In the genomic region with DNA sequence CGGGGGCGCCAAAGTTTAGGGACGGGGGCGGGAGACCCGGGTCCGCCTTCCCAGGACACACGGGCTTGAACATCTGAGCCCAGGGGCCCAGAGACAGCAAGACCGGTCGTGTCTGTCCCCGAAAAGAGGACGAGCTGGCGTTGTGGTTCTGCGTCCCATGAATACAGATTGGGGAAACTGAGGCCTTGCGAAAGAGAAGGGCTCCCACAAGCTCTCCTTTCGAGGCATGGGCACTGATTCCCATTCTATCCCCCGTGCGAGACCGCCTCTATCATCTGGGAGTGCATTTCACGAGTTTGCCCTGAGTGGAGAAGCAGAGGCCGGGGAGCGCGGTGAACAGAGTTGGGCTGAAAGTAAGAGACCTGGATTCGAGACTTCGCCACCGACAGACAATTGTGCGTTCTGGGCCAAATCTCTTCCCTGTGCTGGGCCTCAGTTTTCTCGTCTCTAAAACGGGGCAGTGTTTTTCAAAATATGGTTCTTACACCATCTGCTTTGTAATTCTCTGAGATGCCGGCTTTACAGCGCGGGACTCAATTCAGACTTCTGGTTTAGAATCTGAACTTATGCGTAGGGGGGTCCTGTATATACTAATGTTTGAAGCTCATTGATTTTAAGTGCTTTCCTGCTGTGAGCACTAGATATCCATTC, we compare ENCODE assay signal across 8 cellular contexts. TPM values are rescaled to one million over a fixed set of nuclear protein-coding genes. Genes with fewer than 3 reads are reported as not detected.
A peak's percentile ranks its signal among the peaks of the same experiment; 100 is the strongest.
DNase-seq lines count a peak whose midpoint lies in the region; ATAC-seq and TF ChIP-seq lines count a peak whose summit lies in the region.

No MANE protein-coding gene starts in this region.

- no peaks in the 10 kb centered on the region for H3K9me2 ChIP-seq in PC-3 (replicated peaks; ENCODE audit: low read length)

- DNase-seq in BJ (ENCODE audit: low read depth) (no peak), PC-3 (no peak), cerebellar cortex (ENCODE audit: low spot score) (peak; percentile 36), lung (ENCODE audit: low spot score) (no peak), NCI-H345 treated with DMSO at 0.1 percent for 48 hours (lab: John Stamatoyannopoulos, UW; ENCODE audit: unreplicated experiment) (no peak)

- H4K20me1 ChIP-seq in PC-3 (ENCODE audit: low read length): no peaks in the 10 kb centered on the region

- H3K4me2 ChIP-seq in PC-3 (ENCODE audit: low read length): peak overlapping the region; percentile 87

- H3K4me3 ChIP-seq in BJ (ENCODE audit: low read depth, low read length) (peak overlapping the region; percentile 62), PC-3 (ENCODE audit: low read length) (peak overlapping the region; percentile 82), lung (peak overlapping the region; percentile 86)

- H3K27ac ChIP-seq in PC-3 (ENCODE audit: low read length) (no peak overlapping the region), lung (ENCODE audit: low read depth in 1 of 2, low read length in 1 of 2) (peak overlapping the region; percentile 80 to 97), temporal lobe (ENCODE audit: low read depth, low read length) (peak overlapping the region; percentile 17)

- BruUV-seq in PC-3 (replicated peaks; lab: Mats Ljungman, UMichigan): TSS peak; percentile 67

- no peaks in the 10 kb centered on the region for H3F3A ChIP-seq in PC-3 (ENCODE audit: low read length, unreplicated experiment)

- TF ChIP-seq CTCF in BJ (IDR thresholded peaks at IDR 0.05; ENCODE audit: insufficient read depth, low read depth, low read length) (no peak), PC-3 (conservative IDR thresholded peaks at IDR 0.05; ENCODE audit: low read depth, low read length) (no peak), lung (IDR thresholded peaks at IDR 0.05; ENCODE audit: control extremely low read depth, extremely low read depth) (no peak)

- whole genome bisulfite sequencing in lung, 2 donors: 1 to 3% methylated on average over 32 of the region's 32 CpGs

- H3K79me2 ChIP-seq in PC-3 (ENCODE audit: low read length): peaks cover 29% of the 10 kb centered on the region

- intact Hi-C loops in PC-3 (cut with micrococcal nuclease): loop anchor here (5.0 kb wide), 1 partner anchor 72 kb away; no protein-coding TSS in a partner anchor

- H3K27me3 ChIP-seq in BJ (ENCODE audit: control insufficient read depth, insufficient read depth, low read length) (no peaks in the 10 kb centered on the region), PC-3 (ENCODE audit: low read length) (no peaks in the 10 kb centered on the region), lung (ENCODE audit: control insufficient read depth, insufficient read depth) (no peaks in the 10 kb centered on the region)

- H3K36me3 ChIP-seq in BJ (ENCODE audit: control insufficient read depth, insufficient read depth, low read length) (no peaks in the 10 kb centered on the region; the same call in none of the 2 replicates), PC-3 (ENCODE audit: low read depth, low read length) (no peaks in the 10 kb centered on the region), lung (ENCODE audit: control insufficient read depth in 2 of 2, insufficient read depth in 2 of 2, low read length in 2 of 2) (peaks cover 2 to 3% of the 10 kb centered on the region in 2 donors)

- H3K9ac ChIP-seq in PC-3 (ENCODE audit: low read length): peak overlapping the region; percentile 79

- H3K9me3 ChIP-seq in PC-3 (ENCODE audit: low read length): no peaks in the 10 kb centered on the region
- H3K9me3 ChIP-seq in lung (ENCODE audit: control insufficient read depth in 2 of 2, insufficient read depth in 1 of 2, low read length in 1 of 2): no peaks in the 10 kb centered on the region

- ATAC-seq in GM21825 (IDR thresholded peaks at IDR 0.05; ENCODE audit: unreplicated experiment) (peak; percentile 21), PC-3 (peak; percentile 62), lung (ENCODE audit: insufficient read depth, low FRiP score) (peak; percentile 4), HG03039 (IDR thresholded peaks at IDR 0.05; ENCODE audit: unreplicated experiment) (no peak)

- H2AFZ ChIP-seq in PC-3 (ENCODE audit: low read length): peak overlapping the region; percentile 91

- CTCF ChIA-PET in BJ (lab: Yijun Ruan, JAX) (interaction anchor here (1.4 to 5.3 kb wide), 7 partner anchors 10 to 113 kb away, joined by 3 to 29 read pairs (median 4); partner anchors contain the start of genes LIMK2 and SELENOM), PC-3 (lab: Charles Lee) (interaction anchor here (0.7 kb wide), 1 partner anchor 51 kb away, joined by 3 read pairs; the partner anchor contains the start of gene LIMK2)

- H3K4me1 ChIP-seq in PC-3 (ENCODE audit: insufficient read depth, low read length) (peaks cover 7% of the 10 kb centered on the region; the same call in 1 of the 2 replicates), lung (ENCODE audit: control insufficient read depth in 2 of 2, insufficient read depth in 2 of 2, low read length in 2 of 2) (peaks cover 6 to 13% of the 10 kb centered on the region in 2 donors)

- POLR2A ChIA-PET in BJ (lab: Charles Lee) (interaction anchor here (0.7 to 1.1 kb wide), 2 partner anchors 13 to 53 kb away, joined by 3 to 4 read pairs; partner anchors contain the start of gene SELENOM), PC-3 (lab: Charles Lee; ENCODE audit: unreplicated experiment) (interaction anchor here (0.6 kb wide), 2 partner anchors 138 to 525 kb away, joined by 3 to 6 read pairs; no protein-coding TSS in a partner anchor)

RNA-seq across cellular contexts. Expression of gene RNF185, which starts 0.5 kb away (rescaled TPM):
- 50.7 and 58.5 TPM in 2 replicates for polyA plus RNA-seq in BJ (2011; rRNA removed)
- 21.9 and 34.6 TPM in 2 replicates for polyA minus RNA-seq in BJ (2011; rRNA and poly(A)+ RNA removed)
- total RNA-seq in PC-3 (2014; rRNA removed): 15.3 and 15.8 TPM in 2 replicates
- 10 to 100 TPM; 28.2 to 34.1 TPM for total RNA-seq in lung
- 10 to 100 TPM; 16.9 to 28.9 TPM for polyA plus RNA-seq in lung
- 28.0 TPM for total RNA-seq in temporal lobe

RNA-seq across cellular contexts. Expression of gene PLA2G3, which starts 20.1 kb away (rescaled TPM):
- 0.04 TPM in 1 of 2 replicates, not detected in the other for polyA plus RNA-seq in BJ (2011; rRNA removed)
- not detected in 2 replicates for polyA minus RNA-seq in BJ (2011; rRNA and poly(A)+ RNA removed)
- total RNA-seq in PC-3 (2014; rRNA removed): not detected in 2 replicates
- 10 to 100 TPM in 1 of 2 donors, under 1 TPM in 1; 0.85 to 17.4 TPM for total RNA-seq in lung
- polyA plus RNA-seq in lung: 10 to 100 TPM in 1 of 2 donors, 1 to 10 TPM in 1; 5.7 to 10.7 TPM
- total RNA-seq in temporal lobe: under 0.01 TPM

RNA-seq across cellular contexts. Expression of gene INPP5J, which starts 37.7 kb away (rescaled TPM):
- polyA plus RNA-seq in BJ (2011; rRNA removed) (1.1 and 1.5 TPM in 2 replicates), lung (1 to 10 TPM; 1.2 to 2.9 TPM)
- polyA minus RNA-seq in BJ (2011; rRNA and poly(A)+ RNA removed): 0.98 and 2.5 TPM in 2 replicates
- total RNA-seq in PC-3 (2014; rRNA removed) (2.1 and 3.1 TPM in 2 replicates), lung (1 to 10 TPM; 1.3 to 6.5 TPM), temporal lobe (2.5 TPM)

RNA-seq across cellular contexts. Expression of gene LIMK2, which starts 51.6 kb away (rescaled TPM):
- polyA plus RNA-seq in BJ (2011; rRNA removed): 5.2 and 5.5 TPM in 2 replicates
- polyA minus RNA-seq in BJ (2011; rRNA and poly(A)+ RNA removed): 8.7 and 12.8 TPM in 2 replicates
- 13.2 and 17.2 TPM in 2 replicates for total RNA-seq in PC-3 (2014; rRNA removed)
- 10 to 100 TPM; 80.0 to 82.8 TPM for total RNA-seq in lung
- polyA plus RNA-seq in lung: 100 to 1,000 TPM in 1 of 2 donors, 10 to 100 TPM in 1; 27.3 to 113 TPM
- 14.0 TPM for total RNA-seq in temporal lobe

RNA-seq across cellular contexts. Expression of gene SELENOM, which starts 53.1 kb away (rescaled TPM):
- polyA plus RNA-seq in BJ (2011; rRNA removed) (215 and 292 TPM in 2 replicates), lung (100 to 1,000 TPM; 138 to 159 TPM)
- 111 and 156 TPM in 2 replicates for polyA minus RNA-seq in BJ (2011; rRNA and poly(A)+ RNA removed)
- total RNA-seq in PC-3 (2014; rRNA removed) (36.8 and 56.7 TPM in 2 replicates), lung (100 to 1,000 TPM in 1 of 2 donors, 10 to 100 TPM in 1; 26.6 to 156 TPM), temporal lobe (18.4 TPM)
